Comparison of ENCODE assay signal across 9 cellular contexts in the genomic region with DNA sequence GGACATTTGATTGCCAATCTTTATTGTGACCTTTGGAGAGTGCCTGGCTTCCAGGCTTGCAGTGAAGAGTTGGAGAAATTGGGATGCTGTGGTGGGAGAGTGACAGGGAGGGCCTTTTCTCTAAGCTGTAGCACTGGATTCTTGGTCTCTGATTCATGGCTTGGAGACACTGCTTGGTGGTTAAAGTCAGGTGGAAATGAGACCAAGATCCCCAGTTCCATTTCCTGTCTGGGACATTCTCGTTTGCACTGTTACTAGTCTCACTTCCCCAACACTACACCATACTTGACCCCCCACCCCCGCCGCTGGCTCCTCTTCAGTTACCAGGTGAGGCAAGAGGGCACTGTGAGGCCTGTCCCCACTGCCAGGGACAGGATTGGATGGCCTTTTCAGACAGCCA. TPM values are rescaled to one million over a fixed set of nuclear protein-coding genes. Genes with fewer than 3 reads are reported as not detected.
A peak's percentile ranks its signal among the peaks of the same experiment; 100 is the strongest.
DNase-seq lines count a peak whose midpoint lies in the region; ATAC-seq, FAIRE-seq and TF ChIP-seq lines count a peak whose summit lies in the region.
"Had no signal": no experiment of that assay in that cellular context is flagged by ENCODE, and none has a peak within 500 bp of the region (broad histone marks: within the 10 kb centered on the region; RNA-seq: fewer than 3 reads in every experiment).

No MANE protein-coding gene starts in this region.

- peak; percentile 40 for FAIRE-seq in GM19239 (lab: Jason Lieb, UNC)
- FAIRE-seq: G401.6 had no signal

- no peaks in the 10 kb centered on the region for H3K9me3 ChIP-seq in RWPE2 (ENCODE audit: severe bottlenecking)

- H3K36me3 Mint-ChIP-seq in progenitor cell of endocrine pancreas (ENCODE audit: insufficient read depth): peaks cover 18% of the 10 kb centered on the region

- no peak overlapping the region for H3K4me3 ChIP-seq in RWPE2 (ENCODE audit: severe bottlenecking)

- no peaks in the 10 kb centered on the region for H3K27me3 Mint-ChIP-seq in progenitor cell of endocrine pancreas

- no peaks in the 10 kb centered on the region for H3K27me3 ChIP-seq in RWPE2 (ENCODE audit: insufficient read depth, poor library complexity, severe bottlenecking)

- TF ChIP-seq CTCF in RWPE2 (IDR thresholded peaks at IDR 0.05; ENCODE audit: poor library complexity, severe bottlenecking) (no peak), progenitor cell of endocrine pancreas (IDR thresholded peaks at IDR 0.05; ENCODE audit: unreplicated experiment) (no peak)

- peaks cover 16% of the 10 kb centered on the region for H3K4me1 Mint-ChIP-seq in progenitor cell of endocrine pancreas (ENCODE audit: low read depth)

- no peak overlapping the region for H3K4me3 Mint-ChIP-seq in progenitor cell of endocrine pancreas (ENCODE audit: low read depth)

- H3K36me3 ChIP-seq in RWPE2 (ENCODE audit: low read depth): peaks cover 38% of the 10 kb centered on the region

- ATAC-seq in RWPE2 (ENCODE audit: low read depth): 0 out of 3 replicates have a peak, but pooled peaks have one; percentile 14
- no peak for ATAC-seq in HG03378 (IDR thresholded peaks at IDR 0.05; ENCODE audit: unreplicated experiment)

- H3K27ac ChIP-seq in RWPE2 (ENCODE audit: poor library complexity, severe bottlenecking): peak overlapping the region; percentile 31

- H3K27ac Mint-ChIP-seq in progenitor cell of endocrine pancreas: no peak overlapping the region

- DNase-seq in AG20443 (ENCODE audit: low spot score) (peak; percentile 55), GM19239 (ENCODE audit: insufficient read length, low spot score) (peak; percentile 52), RWPE2 (ENCODE audit: low spot score) (no peak), glomerular visceral epithelial cell (ENCODE audit: extremely low spot score) (peak; percentile 72), NCI-H1694 (lab: John Stamatoyannopoulos, UW) (no peak), DMS 273 treated with DMSO at 0.1 percent for 48 hours (lab: John Stamatoyannopoulos, UW) (no peak), progenitor cell of endocrine pancreas (ENCODE audit: low spot score, unreplicated experiment) (no peak)

- no peaks in the 10 kb centered on the region for H3K9me3 Mint-ChIP-seq in progenitor cell of endocrine pancreas (ENCODE audit: low read depth)

- H3K4me1 ChIP-seq in RWPE2 (ENCODE audit: insufficient read depth, poor library complexity, severe bottlenecking): peaks cover 13% of the 10 kb centered on the region

RNA-seq across cellular contexts. Expression of gene SUPT5H, which starts 2.9 kb away (rescaled TPM):
- 170 and 171 TPM in 2 replicates for total RNA-seq in progenitor cell of endocrine pancreas

RNA-seq across cellular contexts. Expression of gene RPS16, which starts 12.5 kb away (rescaled TPM):
- 1,449 and 1,510 TPM in 2 replicates for total RNA-seq in progenitor cell of endocrine pancreas

RNA-seq across cellular contexts. Expression of gene TIMM50, which starts 32.4 kb away (rescaled TPM):
- total RNA-seq in progenitor cell of endocrine pancreas: 79.3 TPM in 2 replicates

RNA-seq across cellular contexts. Expression of gene PLEKHG2, which starts 35.8 kb away (rescaled TPM):
- total RNA-seq in progenitor cell of endocrine pancreas: 162 and 170 TPM in 2 replicates

RNA-seq across cellular contexts. Expression of gene ZFP36, which starts 41.6 kb away (rescaled TPM):
- 10.5 and 10.6 TPM in 2 replicates for total RNA-seq in progenitor cell of endocrine pancreas

Comparison
In these comparisons a context has a peak if more than half of its experiments do, and no peak if none do; other contexts are left out.
1. DNase-seq: peak in AG20443 (single experiment), GM19239 (single experiment) and glomerular visceral epithelial cell (single experiment); none in RWPE2 (single experiment), NCI-H1694 (single experiment), DMS 273 treated with DMSO at 0.1 percent for 48 hours (single experiment) and progenitor cell of endocrine pancreas (single experiment).